8 cellular contexts compared by ENCODE assay signal in genomic region chr10:89426230-89426868, GRCh38. TPM values are rescaled to one million over a fixed set of nuclear protein-coding genes. Genes with fewer than 3 reads are reported as not detected.
DNase-seq lines count a peak whose midpoint lies in the region; ATAC-seq and TF ChIP-seq lines count a peak whose summit lies in the region.

No MANE protein-coding gene starts in this region.

- peaks cover 2% of the 10 kb centered on the region for H3K36me3 Mint-ChIP-seq in CD8-positive, alpha-beta T cell
- H3K36me3 Mint-ChIP-seq in central memory CD8-positive, alpha-beta T cell (ENCODE audit: insufficient read depth) = peaks cover 3% of the 10 kb centered on the region
- no peaks in the 10 kb centered on the region for H3K36me3 Mint-ChIP-seq in type B pancreatic cell

- POLR2A ChIA-PET in CD8-positive, alpha-beta T cell (lab: Charles Lee) = no interaction called here

- peak; percentile 49 for ATAC-seq in CD8-positive, alpha-beta T cell
- ATAC-seq in GM21529 (IDR thresholded peaks at IDR 0.05; ENCODE audit: unreplicated experiment) = peak; percentile 71
- ATAC-seq in central memory CD8-positive, alpha-beta T cell (replicated peaks; ENCODE audit: extremely low read depth, poor library complexity, severe bottlenecking) = peak; percentile 56
- peak; percentile 90 for ATAC-seq in left lobe of liver
- no peak for ATAC-seq in GM18511 (IDR thresholded peaks at IDR 0.05; ENCODE audit: unreplicated experiment)
- ATAC-seq in HG03135 (IDR thresholded peaks at IDR 0.05; ENCODE audit: unreplicated experiment) = no peak

- H3K27ac Mint-ChIP-seq in CD8-positive, alpha-beta T cell = no peak overlapping the region
- no peak overlapping the region for H3K27ac Mint-ChIP-seq in central memory CD8-positive, alpha-beta T cell (ENCODE audit: low read depth)
- H3K27ac Mint-ChIP-seq in type B pancreatic cell = no peak overlapping the region

- DNase-seq in CD8-positive, alpha-beta T cell = no peak
- peak; percentile 59 for DNase-seq in NCI-H460 (ENCODE audit: extremely low read depth, low read depth)
- DNase-seq in central memory CD8-positive, alpha-beta T cell (ENCODE audit: low spot score in 2 of 2) = no peak
- no peak for DNase-seq in left lobe of liver (ENCODE audit: low spot score)
- DNase-seq in type B pancreatic cell (ENCODE audit: extremely low spot score, unreplicated experiment) = no peak

- H3K27ac ChIP-seq in CD8-positive, alpha-beta T cell (ENCODE audit: low read depth, low read length) = no peak overlapping the region

- H3K4me3 ChIP-seq in CD8-positive, alpha-beta T cell (ENCODE audit: low read depth, low read length) = no peak overlapping the region

- intact Hi-C loops in CD8-positive, alpha-beta T cell (cut with DNase I, micrococcal nuclease) = loop anchor here (1.0 to 5.0 kb wide), 3 partner anchors 138 to 271 kb away; no protein-coding TSS in a partner anchor

- peaks cover 4% of the 10 kb centered on the region for H3K27me3 Mint-ChIP-seq in CD8-positive, alpha-beta T cell (ENCODE audit: low read depth)
- peaks cover 8% of the 10 kb centered on the region for H3K27me3 Mint-ChIP-seq in central memory CD8-positive, alpha-beta T cell
- no peaks in the 10 kb centered on the region for H3K27me3 Mint-ChIP-seq in type B pancreatic cell

- CTCF ChIA-PET in CD8-positive, alpha-beta T cell (lab: Charles Lee) = interaction anchor here (1.5 to 2.1 kb wide), 2 partner anchors 8 to 138 kb away, joined by 4 to 12 read pairs; no protein-coding TSS in a partner anchor

- no peaks in the 10 kb centered on the region for H3K36me3 ChIP-seq in CD8-positive, alpha-beta T cell (ENCODE audit: insufficient read depth, low read length)

- peaks cover under 1% of the 10 kb centered on the region for H3K4me1 Mint-ChIP-seq in CD8-positive, alpha-beta T cell (ENCODE audit: low read depth)
- H3K4me1 Mint-ChIP-seq in central memory CD8-positive, alpha-beta T cell = no peaks in the 10 kb centered on the region
- H3K4me1 Mint-ChIP-seq in type B pancreatic cell (ENCODE audit: unreplicated experiment) = peaks cover 10% of the 10 kb centered on the region

- H3K9me3 Mint-ChIP-seq in CD8-positive, alpha-beta T cell = no peaks in the 10 kb centered on the region
- no peaks in the 10 kb centered on the region for H3K9me3 Mint-ChIP-seq in central memory CD8-positive, alpha-beta T cell
- H3K9me3 Mint-ChIP-seq in type B pancreatic cell = no peaks in the 10 kb centered on the region

- no peaks in the 10 kb centered on the region for H3K9me3 ChIP-seq in CD8-positive, alpha-beta T cell (ENCODE audit: low read length)

- TF ChIP-seq CTCF in CD8-positive, alpha-beta T cell (IDR thresholded peaks at IDR 0.05) = peak; percentile 51
- peak; percentile 89 for TF ChIP-seq CTCF in type B pancreatic cell (conservative IDR thresholded peaks at IDR 0.05)

- no peak overlapping the region for H3K4me3 Mint-ChIP-seq in CD8-positive, alpha-beta T cell
- H3K4me3 Mint-ChIP-seq in central memory CD8-positive, alpha-beta T cell = no peak overlapping the region
- H3K4me3 Mint-ChIP-seq in type B pancreatic cell = no peak overlapping the region

- H3K4me1 ChIP-seq in CD8-positive, alpha-beta T cell (ENCODE audit: insufficient read depth, low read length) = no peaks in the 10 kb centered on the region

- no peaks in the 10 kb centered on the region for H3K27me3 ChIP-seq in CD8-positive, alpha-beta T cell (ENCODE audit: insufficient read depth, low read length)

RNA-seq across cellular contexts. Expression of gene IFIT5, which starts 12.0 kb away (rescaled TPM):
- 10 to 100 TPM; 15.0 to 16.1 TPM for total RNA-seq in CD8-positive, alpha-beta T cell
- 19.5 and 20.1 TPM in 2 replicates for total RNA-seq in NCI-H460 (2014; rRNA removed; shearing (Covaris generic))
- 7.2 and 11.4 TPM in 2 replicates for polyA plus RNA-seq in NCI-H460 (2014; cell fraction: nucleus; rRNA removed)
- total RNA-seq in left lobe of liver (3.8 TPM), type B pancreatic cell (ENCODE audit: low replicate concordance) (9.4 and 11.0 TPM in 2 replicates)

RNA-seq across cellular contexts. Expression of gene IFIT1, which starts 33.9 kb away (rescaled TPM):
- 1 to 10 TPM; 1.9 to 2.5 TPM for total RNA-seq in CD8-positive, alpha-beta T cell
- 1.4 and 1.7 TPM in 2 replicates for total RNA-seq in NCI-H460 (2014; rRNA removed; shearing (Covaris generic))
- 0.75 and 0.90 TPM in 2 replicates for polyA plus RNA-seq in NCI-H460 (2014; cell fraction: nucleus; rRNA removed)
- total RNA-seq in left lobe of liver (9.6 TPM), type B pancreatic cell (ENCODE audit: low replicate concordance) (4.4 and 6.0 TPM in 2 replicates)

RNA-seq across cellular contexts. Expression of gene IFIT1B, which starts 48.5 kb away (rescaled TPM):
- not detected for total RNA-seq in CD8-positive, alpha-beta T cell
- total RNA-seq in NCI-H460 (2014; rRNA removed; shearing (Covaris generic)) = not detected in 2 replicates
- polyA plus RNA-seq in NCI-H460 (2014; cell fraction: nucleus; rRNA removed) = not detected in 2 replicates
- not detected for total RNA-seq in left lobe of liver
- total RNA-seq in type B pancreatic cell (ENCODE audit: low replicate concordance) = not detected in 2 replicates

Comparison
In these comparisons a context has a peak if more than half of its experiments do, and no peak if none do; other contexts are left out.
1. ATAC-seq: peak in CD8-positive, alpha-beta T cell (single experiment), GM21529 (single experiment), central memory CD8-positive, alpha-beta T cell (single experiment) and left lobe of liver (single experiment); none in GM18511 (single experiment) and HG03135 (single experiment).